In genomic region chr4:111959202-111959601, GRCh38 we compare ENCODE assay signal across 1 cellular context.
TF ChIP-seq lines count a peak whose summit lies in the region.

No MANE protein-coding gene starts in this region.

TF ChIP-seq in HepG2, 621 proteins besides CTCF, POLR2A, EP300 and RAD21 (continued from another document):
- no peak for TF ChIP-seq IRF9 (CRISPR knock-in tag; IDR thresholded peaks at IDR 0.05; ENCODE audit: borderline replicate concordance)
- no peak for TF ChIP-seq ZNF777 (CRISPR knock-in tag; IDR thresholded peaks at IDR 0.05)
- no peak for TF ChIP-seq ZNF512B (CRISPR knock-in tag; IDR thresholded peaks at IDR 0.05; ENCODE audit: borderline replicate concordance)
- TF ChIP-seq GABPA (IDR thresholded peaks at IDR 0.05; ENCODE audit: low read depth, low read length): no peak
- no peak for TF ChIP-seq GABPA (CRISPR knock-in tag; IDR thresholded peaks at IDR 0.05; ENCODE audit: low read depth)
